ENCODE assay signal across 8 cellular contexts in the genomic region with DNA sequence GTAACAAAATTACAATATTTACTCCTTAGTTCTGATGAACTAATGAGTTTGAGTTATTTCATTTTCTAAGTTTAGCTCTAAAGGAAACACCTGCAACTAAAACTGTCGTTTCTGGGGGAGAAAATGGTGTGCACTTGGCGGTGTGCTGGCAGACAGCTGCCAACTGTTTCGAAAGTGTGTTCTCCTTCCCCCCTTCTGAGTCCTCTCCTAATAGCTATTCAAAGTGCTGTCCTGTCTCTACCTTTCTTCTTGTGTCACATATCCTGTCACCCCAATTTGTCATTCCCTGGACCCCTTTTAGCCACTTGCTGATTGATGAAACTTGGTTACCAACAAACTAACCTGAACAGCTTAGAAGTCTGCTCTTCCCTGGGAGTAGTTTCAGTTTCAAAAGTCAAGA. TPM values are rescaled to one million over a fixed set of nuclear protein-coding genes. Genes with fewer than 3 reads are reported as not detected.
DNase-seq lines count a peak whose midpoint lies in the region; ATAC-seq and TF ChIP-seq lines count a peak whose summit lies in the region.

No MANE protein-coding gene starts in this region.

- DNase-seq in GM12864 (ENCODE audit: low read depth) (peak; percentile 92), fibroblast of villous mesenchyme (ENCODE audit: low read depth) (no peak), HuH-7 (ENCODE audit: low spot score) (no peak), SHP77 (lab: John Stamatoyannopoulos, UW) (no peak), suprapubic skin (ENCODE audit: low spot score in 2 of 2) (no peak)

- H3K27me3 ChIP-seq in suprapubic skin: no peaks in the 10 kb centered on the region

- H3K27ac ChIP-seq in suprapubic skin: no peak overlapping the region

- peak; percentile 42 for ATAC-seq in GM21360 (IDR thresholded peaks at IDR 0.05; ENCODE audit: unreplicated experiment)
- ATAC-seq in HG03565 (IDR thresholded peaks at IDR 0.05; ENCODE audit: unreplicated experiment): peak; percentile 31
- no peak for ATAC-seq in esophagus mucosa

- TF ChIP-seq CTCF in GM12864 (IDR thresholded peaks at IDR 0.05; ENCODE audit: low read depth, low read length, missing control alignments) (no peak), fibroblast of villous mesenchyme (IDR thresholded peaks at IDR 0.05; ENCODE audit: insufficient read depth, low read depth, low read length) (no peak), suprapubic skin (IDR thresholded peaks at IDR 0.05) (no peak)

- TF ChIP-seq EP300 in suprapubic skin (IDR thresholded peaks at IDR 0.05): no peak

- no peaks in the 10 kb centered on the region for H3K36me3 ChIP-seq in suprapubic skin

- no peaks in the 10 kb centered on the region for H3K9me3 ChIP-seq in suprapubic skin

- WGBS in suprapubic skin: 22% methylated on average over 3 of the region's 3 CpGs

- no peak for TF ChIP-seq POLR2A in suprapubic skin (IDR thresholded peaks at IDR 0.05)

- peaks cover 7% of the 10 kb centered on the region for H3K4me1 ChIP-seq in suprapubic skin

- H3K4me3 ChIP-seq in GM12864 (ENCODE audit: low read depth, low read length) (peak overlapping the region; percentile 37; the same call in 1 of the 2 replicates), fibroblast of villous mesenchyme (ENCODE audit: low read depth, low read length) (peak overlapping the region; percentile 38), suprapubic skin (no peak overlapping the region)

RNA-seq across cellular contexts. Expression of a gene that starts 4.9 kb away (rescaled TPM):
- total RNA-seq in fibroblast of villous mesenchyme (47.7 and 54.4 TPM in 2 replicates), esophagus mucosa (22.6 TPM), suprapubic skin (10 to 100 TPM; 18.7 to 26.1 (median 20.6) TPM)

RNA-seq across cellular contexts. Expression of a gene that starts 42.3 kb away (rescaled TPM):
- total RNA-seq in fibroblast of villous mesenchyme: under 0.01 and 0.32 TPM in 2 replicates
- total RNA-seq in esophagus mucosa: not detected
- total RNA-seq in suprapubic skin: under 1 TPM in 1 of 4 donors, not detected in 3; 0.89 TPM

RNA-seq across cellular contexts. Expression of a gene that starts 54.7 kb away (rescaled TPM):
- under 0.01 and 0.64 TPM in 2 replicates for total RNA-seq in fibroblast of villous mesenchyme
- total RNA-seq in esophagus mucosa: 40.4 TPM
- 10 to 100 TPM; 13.7 to 24.3 (median 17.9) TPM for total RNA-seq in suprapubic skin
